Comparison of ENCODE assay signal across 25 cellular contexts in genomic region chr7:135950972-135951371, GRCh38. TPM values are rescaled to one million over a fixed set of nuclear protein-coding genes. Genes with fewer than 3 reads are reported as not detected.
DNase-seq lines count a peak whose midpoint lies in the region; ATAC-seq and TF ChIP-seq lines count a peak whose summit lies in the region.
"Had no signal": no experiment of that assay in that cellular context is flagged by ENCODE, and none has a peak within 500 bp of the region (broad histone marks: within the 10 kb centered on the region; RNA-seq: fewer than 3 reads in every experiment).

No MANE protein-coding gene starts in this region.

- H3K36me3 Mint-ChIP-seq in natural killer cell (peaks cover 24% of the 10 kb centered on the region), immature natural killer cell (peaks cover 0 to 21% (median 8%) of the 10 kb centered on the region in 3 donors)
- peaks cover 37% of the 10 kb centered on the region for H3K36me3 Mint-ChIP-seq in natural killer cell treated with Interleukin-12 subunit alpha and Interleukin-12 subunit beta and Interleukin-15 and Interleukin-18, amount 100 ng/mL, for 72 hours

- H3K9me3 ChIP-seq in psoas muscle: no peaks in the 10 kb centered on the region
- H3K9me3 ChIP-seq: A549, Peyer's patch, SJCRH30 had no signal

- DNase-seq in natural killer cell: no peak
- no peak for DNase-seq in natural killer cell treated with Interleukin-12 subunit alpha and Interleukin-12 subunit beta and Interleukin-15 and Interleukin-18, amount 100 ng/mL, for 72 hours (ENCODE audit: low spot score)
- DNase-seq in immature natural killer cell: no peak
- DNase-seq in psoas muscle: no peak
- DNase-seq in stimulated activated CD4-positive, alpha-beta T cell treated with anti-CD3 and anti-CD28 coated beads, Interleukin-15, amount 100 ng/mL, for 24 hours: no peak
- no peak for DNase-seq in DMS153 (lab: John Stamatoyannopoulos, UW)
- no peak for DNase-seq in activated CD4-positive, alpha-beta T cell treated with anti-CD3 and anti-CD28 coated beads for 4 hours
- DNase-seq in NCI-H1417 treated with DMSO at 0.1 percent for 48 hours (lab: John Stamatoyannopoulos, UW): no peak
- DNase-seq: COR-L47, DMS 273 treated with DMSO at 0.1 percent for 48 hours, DND-41, GOT3, IMR-90, NCI-H1105 treated with DMSO at 0.1 percent for 48 hours, NCI-H1694, NCI-H2081 treated with DMSO at 0.1 percent for 48 hours, NCI-H2171 treated with DMSO at 0.1 percent for 48 hours, NCI-H524 treated with DMSO at 0.1 percent for 48 hours, NCI-H82, Peyer's patch, SJCRH30 had no signal

- peak overlapping the region; percentile 65 to 72 for H3K27ac Mint-ChIP-seq in natural killer cell
- peak overlapping the region in 1 of 2 donors; percentile 81 for H3K27ac Mint-ChIP-seq in natural killer cell treated with Interleukin-12 subunit alpha and Interleukin-12 subunit beta and Interleukin-15 and Interleukin-18, amount 100 ng/mL, for 72 hours
- H3K27ac Mint-ChIP-seq in immature natural killer cell: peak overlapping the region in 5 of 6 donors; percentile 15 to 77 (median 59)
- H3K27ac Mint-ChIP-seq: B cell had no signal

- WGBS in psoas muscle, 3 donors: 38 to 66% (median 59%) methylated on average over 2 of the region's 2 CpGs

- TF ChIP-seq CTCF in natural killer cell (IDR thresholded peaks at IDR 0.05): no peak
- no peak for TF ChIP-seq CTCF in psoas muscle (IDR thresholded peaks at IDR 0.05)

- H3K4me1 Mint-ChIP-seq in natural killer cell (peaks cover 75 to 80% of the 10 kb centered on the region in 2 donors), immature natural killer cell (peaks cover 63 to 96% of the 10 kb centered on the region in 2 donors)
- peaks cover 37 to 59% of the 10 kb centered on the region in 2 donors for H3K4me1 Mint-ChIP-seq in natural killer cell treated with Interleukin-12 subunit alpha and Interleukin-12 subunit beta and Interleukin-15 and Interleukin-18, amount 100 ng/mL, for 72 hours (ENCODE audit: low read depth in 2 of 2)

- ATAC-seq in natural killer cell (peak in 1 of 3 donors; percentile 33), psoas muscle (peak; percentile 80 to 96 (median 92))
- no peak for ATAC-seq in natural killer cell treated with Interleukin-12 subunit alpha and Interleukin-12 subunit beta and Interleukin-15 and Interleukin-18, amount 100 ng/mL, for 72 hours
- ATAC-seq: A549, GM12878, HCT116 had no signal

- H3K4me3 ChIP-seq in psoas muscle: no peak overlapping the region
- H3K4me3 ChIP-seq: A549, GM12878, Peyer's patch, SJCRH30 had no signal

- H3K27ac ChIP-seq in psoas muscle: peak overlapping the region; percentile 75
- H3K27ac ChIP-seq: A549, Peyer's patch, SJCRH30 had no signal

- H3K36me3 ChIP-seq in psoas muscle (ENCODE audit: insufficient read depth in 1 of 2, low read depth in 1 of 2): peaks cover 0 to 29% of the 10 kb centered on the region in 2 donors

- H3K27me3 ChIP-seq in psoas muscle (ENCODE audit: insufficient read depth in 3 of 3, low read length in 2 of 3): no peaks in the 10 kb centered on the region
- H3K27me3 ChIP-seq: Peyer's patch, SJCRH30 had no signal

- H3K4me3 Mint-ChIP-seq in natural killer cell (peak overlapping the region; percentile 49), immature natural killer cell (peak overlapping the region in 2 of 5 donors; percentile 40 to 50)
- H3K4me3 Mint-ChIP-seq in natural killer cell treated with Interleukin-12 subunit alpha and Interleukin-12 subunit beta and Interleukin-15 and Interleukin-18, amount 100 ng/mL, for 72 hours: no peak overlapping the region
- H3K4me3 Mint-ChIP-seq: B cell had no signal

- intact Hi-C loops in natural killer cell (cut with micrococcal nuclease) (loop anchor here (2.0 kb wide), 1 partner anchor 16 kb away; no protein-coding TSS in a partner anchor), psoas muscle (cut with DNase I) (no loop called here)

- H3K27me3 Mint-ChIP-seq in natural killer cell (ENCODE audit: low read depth in 2 of 2): no peaks in the 10 kb centered on the region
- H3K27me3 Mint-ChIP-seq in natural killer cell treated with Interleukin-12 subunit alpha and Interleukin-12 subunit beta and Interleukin-15 and Interleukin-18, amount 100 ng/mL, for 72 hours: no peaks in the 10 kb centered on the region
- H3K27me3 Mint-ChIP-seq in immature natural killer cell (ENCODE audit: low read depth in 3 of 3): peaks cover 0 to 2% (median 0%) of the 10 kb centered on the region in 3 donors
- H3K27me3 Mint-ChIP-seq: B cell had no signal

- peaks cover 41% of the 10 kb centered on the region for H3K4me1 ChIP-seq in psoas muscle
- H3K4me1 ChIP-seq: Peyer's patch, SJCRH30 had no signal

- no peaks in the 10 kb centered on the region for H3K9me3 Mint-ChIP-seq in natural killer cell
- no peaks in the 10 kb centered on the region for H3K9me3 Mint-ChIP-seq in natural killer cell treated with Interleukin-12 subunit alpha and Interleukin-12 subunit beta and Interleukin-15 and Interleukin-18, amount 100 ng/mL, for 72 hours
- H3K9me3 Mint-ChIP-seq in immature natural killer cell: no peaks in the 10 kb centered on the region

RNA-seq across cellular contexts. Expression of gene MTPN, which starts 26.2 kb away (rescaled TPM):
- total RNA-seq in natural killer cell: 100 to 1,000 TPM; 161 to 170 (median 165) TPM
- total RNA-seq in natural killer cell treated with Interleukin-12 subunit alpha and Interleukin-12 subunit beta and Interleukin-15 and Interleukin-18, amount 100 ng/mL, for 72 hours: 100 to 1,000 TPM; 148 to 190 TPM
- polyA plus RNA-seq in immature natural killer cell: 100 to 1,000 TPM; 153 to 200 (median 197) TPM
- total RNA-seq in psoas muscle: 10 to 100 TPM; 57.1 to 75.2 (median 60.1) TPM
- polyA plus RNA-seq in psoas muscle: 100 to 1,000 TPM in 1 of 3 donors, 10 to 100 TPM in 2; 41.4 to 107 (median 62.7) TPM

Comparison
In these comparisons a context has a peak if more than half of its experiments do, and no peak if none do; other contexts are left out.
1. ATAC-seq: peak in psoas muscle (4 of 4); none in natural killer cell treated with Interleukin-12 subunit alpha and Interleukin-12 subunit beta and Interleukin-15 and Interleukin-18, amount 100 ng/mL, for 72 hours (0 of 2).